ENCODE assay signal across 10 cellular contexts in the genomic region with DNA sequence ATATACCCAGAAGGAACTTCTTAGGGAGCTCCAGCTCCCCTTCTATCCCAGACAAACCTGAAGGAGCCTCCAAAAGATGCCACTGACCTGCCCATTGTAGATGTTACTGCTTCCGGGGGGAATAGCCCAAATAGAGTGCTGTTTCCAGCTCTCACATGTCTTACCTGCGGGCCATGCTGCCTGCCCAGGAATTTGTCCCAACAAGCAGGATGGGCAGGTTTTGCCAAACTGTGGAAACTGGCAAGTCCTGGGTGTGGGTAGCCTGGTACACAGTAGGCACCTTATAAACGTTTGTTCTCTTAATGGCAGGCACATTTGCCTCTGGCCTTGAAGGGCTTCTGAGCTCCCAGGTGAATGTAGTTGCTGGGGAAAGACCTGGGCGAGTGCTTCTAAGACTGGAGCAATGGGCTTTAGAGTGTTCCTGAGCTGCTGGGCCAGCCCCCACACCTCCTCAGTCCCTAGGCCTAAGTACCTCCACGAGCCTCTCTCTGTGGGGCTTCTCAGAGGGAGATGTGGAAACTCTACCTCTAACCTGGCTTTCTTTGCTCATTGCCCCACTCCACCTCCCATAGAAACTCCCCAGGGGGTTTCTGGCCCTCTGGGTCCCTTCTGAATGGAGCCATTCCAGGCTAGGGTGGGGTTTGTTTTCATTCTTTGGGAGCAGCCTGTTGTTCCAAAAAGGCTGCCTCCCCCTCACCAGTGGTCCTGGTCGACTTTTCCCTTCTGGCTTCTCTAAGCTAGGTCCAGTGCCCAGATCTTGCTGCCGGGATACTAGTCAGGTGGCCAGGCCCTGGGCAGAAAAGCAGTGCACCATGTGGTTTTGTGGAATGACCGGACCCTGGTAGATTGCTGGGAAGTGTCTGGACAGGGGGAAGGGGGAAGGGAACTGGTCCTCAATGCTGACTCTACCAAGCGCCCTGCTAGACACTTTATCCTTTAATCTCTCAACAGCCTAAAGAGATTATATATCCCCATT. TPM values are rescaled to one million over a fixed set of nuclear protein-coding genes. Genes with fewer than 3 reads are reported as not detected.
DNase-seq lines count a peak whose midpoint lies in the region; ATAC-seq and TF ChIP-seq lines count a peak whose summit lies in the region.
"Had no signal": no experiment of that assay in that cellular context is flagged by ENCODE, and none has a peak within 500 bp of the region (broad histone marks: within the 10 kb centered on the region; RNA-seq: fewer than 3 reads in every experiment).

No MANE protein-coding gene starts in this region.

- 55 to 71% (median 68%) methylated on average over 8 to 9 of the region's 9 CpGs for WGBS in heart left ventricle, 4 donors

- H3K36me3 ChIP-seq in heart left ventricle (peaks cover 0 to 24% (median 0%) of the 10 kb centered on the region in 9 donors), fibroblast of lung (ENCODE audit: control insufficient read depth, insufficient read depth, low read length) (no peaks in the 10 kb centered on the region), neutrophil (peaks cover 87% of the 10 kb centered on the region), vagina (no peaks in the 10 kb centered on the region)

- TF ChIP-seq POLR2A in heart left ventricle (IDR thresholded peaks at IDR 0.05) (no peak), vagina (IDR thresholded peaks at IDR 0.05) (no peak)

- no peak for DNase-seq in heart left ventricle
- DNase-seq in left cardiac atrium, result no peak
- DNase-seq in fibroblast of lung (ENCODE audit: low read depth in 2 of 2), result peak in 1 of 2 donors; percentile 62
- no peak for DNase-seq in vagina (ENCODE audit: extremely low spot score in 2 of 2)
- no peak for DNase-seq in 8988T
- DNase-seq in NCI-H2227 (lab: John Stamatoyannopoulos, UW; ENCODE audit: unreplicated experiment), result no peak
- DNase-seq: activated T-cell treated with anti-CD3 and anti-CD28 coated beads, Interleukin-2, amount 50 U/mL, for 48 hours; stimulated activated CD4-positive, alpha-beta T cell treated with anti-CD3 and anti-CD28 coated beads, Interleukin-4, amount 100 ng/mL, for 1 hour had no signal

- H4K20me1 ChIP-seq in fibroblast of lung (ENCODE audit: control insufficient read depth, extremely low read depth, insufficient read depth, low read length), result peaks cover under 1% of the 10 kb centered on the region

- intact Hi-C loops in heart left ventricle (cut with DNase I), result no loop called here
- intact Hi-C loops in left cardiac atrium (cut with DNase I), result no loop called here
- intact Hi-C loops in vagina (cut with DNase I), result no loop called here

- H3K9ac ChIP-seq in fibroblast of lung (ENCODE audit: insufficient read depth, low read length), result no peak overlapping the region

- no peaks in the 10 kb centered on the region for H3K79me2 ChIP-seq in fibroblast of lung (ENCODE audit: control insufficient read depth, insufficient read depth, low read length)

- TF ChIP-seq CTCF in heart left ventricle (IDR thresholded peaks at IDR 0.05) (no peak), fibroblast of lung (conservative IDR thresholded peaks at IDR 0.05 in 1 of 2, IDR thresholded peaks at IDR 0.05 in 1 of 2; ENCODE audit: low read depth in 1 of 2, low read length in 2 of 2) (no peak), neutrophil (IDR thresholded peaks at IDR 0.05) (no peak), vagina (IDR thresholded peaks at IDR 0.05) (no peak)

- H3K27me3 ChIP-seq in heart left ventricle (no peaks in the 10 kb centered on the region), fibroblast of lung (ENCODE audit: control insufficient read depth, insufficient read depth, low read length) (no peaks in the 10 kb centered on the region), neutrophil (no peaks in the 10 kb centered on the region), vagina (no peaks in the 10 kb centered on the region)

- H3K4me3 ChIP-seq in heart left ventricle (peak overlapping the region in 10 of 12 donors; percentile 40 to 76 (median 58)), fibroblast of lung (replicated peaks in 1 of 4; ENCODE audit: control extremely low read depth in 1 of 4, insufficient read depth in 1 of 4, low read depth in 3 of 4, low read length in 4 of 4) (peak overlapping the region; percentile 55 to 74 (median 69)), neutrophil (ENCODE audit: low read depth in 1 of 2, low read length in 1 of 2) (no peak overlapping the region), vagina (peak overlapping the region; percentile 52 to 70)

- H3K27ac ChIP-seq in heart left ventricle (peak overlapping the region in 10 of 12 donors; percentile 37 to 72 (median 66)), fibroblast of lung (ENCODE audit: insufficient read depth, low read length) (no peak overlapping the region), neutrophil (peak overlapping the region; percentile 72), vagina (peak overlapping the region; percentile 78)

- no peaks in the 10 kb centered on the region for H3K9me3 ChIP-seq in heart left ventricle
- no peaks in the 10 kb centered on the region for H3K9me3 ChIP-seq in fibroblast of lung (ENCODE audit: control insufficient read depth, insufficient read depth, low read depth, low read length)
- no peaks in the 10 kb centered on the region for H3K9me3 ChIP-seq in neutrophil
- no peaks in the 10 kb centered on the region for H3K9me3 ChIP-seq in vagina

- H2AFZ ChIP-seq in fibroblast of lung (ENCODE audit: low read length), result no peak overlapping the region

- H3K4me1 ChIP-seq in heart left ventricle, result peaks cover 8 to 61% (median 46%) of the 10 kb centered on the region in 12 donors
- peaks cover 14% of the 10 kb centered on the region for H3K4me1 ChIP-seq in fibroblast of lung (ENCODE audit: control insufficient read depth, extremely low read depth, insufficient read depth, low read length)
- H3K4me1 ChIP-seq in neutrophil (ENCODE audit: control insufficient read depth in 1 of 2, insufficient read depth in 1 of 2, low read depth in 1 of 2, low read length in 1 of 2), result peaks cover 31 to 33% of the 10 kb centered on the region in 2 experiments
- H3K4me1 ChIP-seq in vagina, result peaks cover 61% of the 10 kb centered on the region

- ATAC-seq in heart left ventricle (peak in 1 of 4 donors; percentile 3), left cardiac atrium (no peak), HG02885 (IDR thresholded peaks at IDR 0.05; ENCODE audit: poor library complexity, unreplicated experiment) (no peak)

- H3K4me2 ChIP-seq in fibroblast of lung (ENCODE audit: extremely low read depth, insufficient read depth, low read length), result peak overlapping the region; percentile 90

RNA-seq across cellular contexts. Expression of a gene that starts 37.2 kb away (rescaled TPM):
- total RNA-seq in heart left ventricle, result 10 to 100 TPM in 4 of 9 donors, 1 to 10 TPM in 5; 7.1 to 33.3 (median 9.4) TPM
- polyA plus RNA-seq in heart left ventricle, result 10 to 100 TPM in 1 of 2 donors, 1 to 10 TPM in 1; 7.0 to 10.9 TPM
- 10 to 100 TPM; 10.2 to 18.5 TPM for total RNA-seq in left cardiac atrium
- total RNA-seq in fibroblast of lung, result 13.9 and 20.0 TPM in 2 replicates
- 3.4 and 4.0 TPM in 2 replicates for polyA plus RNA-seq in fibroblast of lung
- 10.5 and 12.9 TPM in 2 replicates for polyA plus RNA-seq in fibroblast of lung (2012)
- polyA minus RNA-seq in fibroblast of lung (ENCODE audit: low replicate concordance), result 42.1 and 66.1 TPM in 2 replicates
- total RNA-seq in vagina, result 120 TPM

RNA-seq across cellular contexts. Expression of a gene that starts 43.0 kb away (rescaled TPM):
- total RNA-seq in heart left ventricle (10 to 100 TPM in 7 of 9 donors, 1 to 10 TPM in 2; 3.8 to 40.7 (median 27.8) TPM), left cardiac atrium (10 to 100 TPM in 1 of 2 donors, 1 to 10 TPM in 1; 5.2 to 15.6 TPM), fibroblast of lung (32.4 and 81.6 TPM in 2 replicates), vagina (32.4 TPM)
- polyA plus RNA-seq in heart left ventricle (1 to 10 TPM; 4.0 to 7.8 TPM), fibroblast of lung (18.1 and 32.1 TPM in 2 replicates)
- polyA plus RNA-seq in fibroblast of lung (2012), result 15.5 and 25.4 TPM in 2 replicates
- 6.7 and 11.5 TPM in 2 replicates for polyA minus RNA-seq in fibroblast of lung (ENCODE audit: low replicate concordance)

Comparison
In these comparisons a context has a peak if more than half of its experiments do, and no peak if none do; other contexts are left out.
1. H3K4me3 ChIP-seq: peak in heart left ventricle (10 of 12), fibroblast of lung (4 of 4) and vagina (2 of 2); none in neutrophil (0 of 2).